16 cellular contexts compared by ENCODE assay signal in the genomic region with DNA sequence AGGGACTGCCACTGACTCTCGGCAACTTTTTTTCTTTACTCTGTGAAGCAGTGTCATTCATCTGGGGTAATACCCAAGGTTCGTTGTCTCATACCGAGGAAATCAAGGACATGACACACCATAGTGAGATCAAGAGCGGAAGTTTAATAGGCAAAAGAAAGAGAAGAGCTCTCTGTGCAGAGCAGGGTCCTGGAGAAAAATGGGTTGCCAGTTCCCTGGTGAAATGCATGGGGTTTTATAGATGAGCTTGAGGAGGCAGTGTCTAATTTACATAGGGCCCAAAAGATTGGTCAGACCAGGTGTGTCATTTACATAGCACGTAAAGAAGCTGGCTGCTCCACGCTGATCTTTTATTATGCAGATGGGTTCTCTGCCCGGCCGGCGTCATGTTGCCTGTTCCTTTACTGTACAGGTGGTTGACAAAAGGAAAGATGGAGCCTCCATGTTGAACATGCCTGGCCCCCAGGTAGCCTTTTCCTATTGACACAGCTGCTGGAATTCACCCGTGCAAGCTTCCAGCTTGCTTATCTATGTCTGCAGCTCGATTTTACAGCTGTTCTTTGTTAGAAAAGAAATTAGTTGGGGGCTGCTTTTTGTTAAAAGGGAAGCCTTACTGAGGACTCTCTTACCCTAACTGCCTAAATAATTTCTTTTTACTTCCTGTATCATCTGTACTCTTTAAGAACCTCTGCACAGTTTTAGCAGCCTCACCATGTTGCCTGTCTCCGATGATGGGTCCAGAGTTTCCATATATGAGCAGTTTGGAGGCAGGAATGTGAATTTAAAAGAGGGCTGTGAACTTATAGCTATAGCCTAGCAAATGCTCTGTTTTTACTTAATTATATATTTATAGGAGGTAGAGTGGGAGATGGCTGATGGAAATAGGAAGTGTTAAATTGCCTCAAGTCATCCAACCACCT.
DNase-seq lines count a peak whose midpoint lies in the region; ATAC-seq and TF ChIP-seq lines count a peak whose summit lies in the region.
"Had no signal": no experiment of that assay in that cellular context is flagged by ENCODE, and none has a peak within 500 bp of the region (broad histone marks: within the 10 kb centered on the region; RNA-seq: fewer than 3 reads in every experiment).

No MANE protein-coding gene starts in this region.

- no peak for TF ChIP-seq CTCF in epithelial cell of esophagus (IDR thresholded peaks at IDR 0.05; ENCODE audit: insufficient read depth, low read depth, low read length, missing control alignments)

- peak; percentile 95 for DNase-seq in COR-L47 (lab: John Stamatoyannopoulos, UW)
- DNase-seq in NCI-H1105 treated with DMSO at 0.1 percent for 48 hours (lab: John Stamatoyannopoulos, UW) = peak; percentile 81
- DNase-seq in NCI-H345 (lab: John Stamatoyannopoulos, UW) = peak; percentile 99
- DNase-seq in epithelial cell of esophagus (ENCODE audit: low read depth) = peak; percentile 14
- no peak for DNase-seq in activated CD4-positive, alpha-beta memory T cell treated with anti-CD3 and anti-CD28 coated beads for 36 hours
- DNase-seq: activated naive CD4-positive, alpha-beta T cell treated with Interleukin-2 at 50 U/mL for 16 hours; effector memory CD8-positive, alpha-beta T cell; foreskin keratinocyte; kidney; WERI-Rb-1 had no signal

- ATAC-seq in GM18907 (IDR thresholded peaks at IDR 0.05; ENCODE audit: unreplicated experiment) = no peak
- no peak for ATAC-seq in HG03159 (IDR thresholded peaks at IDR 0.05; ENCODE audit: unreplicated experiment)
- ATAC-seq in stimulated activated memory B cell treated with anti-CD40 and anti-IgM and Interleukin-4, amounts not matched to agents 10 μg/mL and 1 μg/mL and 100 μg/mL, for 72 hours = no peak
- ATAC-seq: effector memory CD8-positive, alpha-beta T cell; foreskin keratinocyte had no signal

- H3K9me3 Mint-ChIP-seq in stimulated activated memory B cell treated with anti-CD40 and anti-IgM and Interleukin-4, amounts not matched to agents 10 μg/mL and 1 μg/mL and 100 μg/mL, for 72 hours = peaks cover 5% of the 10 kb centered on the region
- no peaks in the 10 kb centered on the region for H3K9me3 Mint-ChIP-seq in activated CD4-positive, alpha-beta memory T cell treated with anti-CD3 and anti-CD28 coated beads for 36 hours
- H3K9me3 Mint-ChIP-seq: effector memory CD8-positive, alpha-beta T cell had no signal

- no peaks in the 10 kb centered on the region for H3K4me1 Mint-ChIP-seq in stimulated activated memory B cell treated with anti-CD40 and anti-IgM and Interleukin-4, amounts not matched to agents 10 μg/mL and 1 μg/mL and 100 μg/mL, for 72 hours
- no peaks in the 10 kb centered on the region for H3K4me1 Mint-ChIP-seq in activated CD4-positive, alpha-beta memory T cell treated with anti-CD3 and anti-CD28 coated beads for 36 hours (ENCODE audit: low read depth)

- CTCF ChIA-PET in activated CD4-positive, alpha-beta memory T cell treated with anti-CD3 and anti-CD28 coated beads for 36 hours (lab: Charles Lee) = no interaction called here

- H3K27ac Mint-ChIP-seq in stimulated activated memory B cell treated with anti-CD40 and anti-IgM and Interleukin-4, amounts not matched to agents 10 μg/mL and 1 μg/mL and 100 μg/mL, for 72 hours = no peak overlapping the region
- H3K27ac Mint-ChIP-seq in activated CD4-positive, alpha-beta memory T cell treated with anti-CD3 and anti-CD28 coated beads for 36 hours = no peak overlapping the region
- H3K27ac Mint-ChIP-seq: effector memory CD8-positive, alpha-beta T cell; type B pancreatic cell had no signal

- H3K4me3 Mint-ChIP-seq in stimulated activated memory B cell treated with anti-CD40 and anti-IgM and Interleukin-4, amounts not matched to agents 10 μg/mL and 1 μg/mL and 100 μg/mL, for 72 hours = no peak overlapping the region
- no peak overlapping the region for H3K4me3 Mint-ChIP-seq in activated CD4-positive, alpha-beta memory T cell treated with anti-CD3 and anti-CD28 coated beads for 36 hours
- H3K4me3 Mint-ChIP-seq: effector memory CD8-positive, alpha-beta T cell; type B pancreatic cell had no signal

- H3K36me3 Mint-ChIP-seq in stimulated activated memory B cell treated with anti-CD40 and anti-IgM and Interleukin-4, amounts not matched to agents 10 μg/mL and 1 μg/mL and 100 μg/mL, for 72 hours = no peaks in the 10 kb centered on the region
- H3K36me3 Mint-ChIP-seq in activated CD4-positive, alpha-beta memory T cell treated with anti-CD3 and anti-CD28 coated beads for 36 hours = no peaks in the 10 kb centered on the region
- H3K36me3 Mint-ChIP-seq: type B pancreatic cell had no signal

- intact Hi-C loops in activated CD4-positive, alpha-beta memory T cell treated with anti-CD3 and anti-CD28 coated beads for 36 hours (cut with micrococcal nuclease) = no loop called here

- peaks cover 10% of the 10 kb centered on the region for H3K27me3 Mint-ChIP-seq in stimulated activated memory B cell treated with anti-CD40 and anti-IgM and Interleukin-4, amounts not matched to agents 10 μg/mL and 1 μg/mL and 100 μg/mL, for 72 hours
- peaks cover 4% of the 10 kb centered on the region for H3K27me3 Mint-ChIP-seq in activated CD4-positive, alpha-beta memory T cell treated with anti-CD3 and anti-CD28 coated beads for 36 hours
- H3K27me3 Mint-ChIP-seq: type B pancreatic cell had no signal

- no peak overlapping the region for H3K4me3 ChIP-seq in epithelial cell of esophagus (ENCODE audit: low read length)
- H3K4me3 ChIP-seq: breast epithelium, SJSA1 had no signal

- POLR2A ChIA-PET in activated CD4-positive, alpha-beta memory T cell treated with anti-CD3 and anti-CD28 coated beads for 36 hours (lab: Charles Lee) = no interaction called here
